1 cellular context compared by ENCODE assay signal in genomic region chr7:98106647-98107312, GRCh38.
TF ChIP-seq lines count a peak whose summit lies in the region.

LMTK2 (plus strand) TSS chr7:98106862; CDS start chr7:98107178, 316 bp downstream.

TF ChIP-seq in K562, 482 proteins besides CTCF, POLR2A, EP300 and RAD21 (continued from another document and continues in another):
- TF ChIP-seq TEAD4 (IDR thresholded peaks at IDR 0.05; ENCODE audit: low read length) (no peak), TEAD4 (CRISPR knock-in tag; IDR thresholded peaks at IDR 0.05; ENCODE audit: borderline replicate concordance) (0 out of 2 replicates have a peak, but pooled peaks have one; percentile 47), ZBED1 (IDR thresholded peaks at IDR 0.05) (no peak), RBM22 (IDR thresholded peaks at IDR 0.05; ENCODE audit: low read depth, low read length, poor library complexity, severe bottlenecking) (no peak), SMAD4 (CRISPR knock-in tag; conservative IDR thresholded peaks at IDR 0.05) (no peak), MAFF (IDR thresholded peaks at IDR 0.05; ENCODE audit: low read length) (no peak), RBM14 (IDR thresholded peaks at IDR 0.05; ENCODE audit: borderline replicate concordance, insufficient read depth, low read depth, low read length) (no peak), ADNP (tag; IDR thresholded peaks at IDR 0.05) (no peak), CBX8 (IDR thresholded peaks at IDR 0.05; ENCODE audit: borderline replicate concordance, extremely low read depth, low read depth, low read length, poor library complexity, severe bottlenecking) (no peak), FOXO4 (CRISPR knock-in tag; IDR thresholded peaks at IDR 0.05) (no peak), GMEB1 (CRISPR knock-in tag; IDR thresholded peaks at IDR 0.05) (peak; percentile 88), FOXP4 (CRISPR knock-in tag; IDR thresholded peaks at IDR 0.05; ENCODE audit: borderline replicate concordance) (no peak; the same call in 1 of the 2 replicates), ZFP1 (CRISPR knock-in tag; IDR thresholded peaks at IDR 0.05) (no peak), MYNN (IDR thresholded peaks at IDR 0.05) (0 out of 2 replicates have a peak, but pooled peaks have one; percentile 40), MYNN (CRISPR knock-in tag; IDR thresholded peaks at IDR 0.05) (no peak), HDAC1 (IDR thresholded peaks at IDR 0.05) (peak in 1 of 2 experiments; percentile 98; a peak in 2 of 4 replicates), ZNF41 (CRISPR knock-in tag; conservative IDR thresholded peaks at IDR 0.05) (no peak), SIN3B (IDR thresholded peaks at IDR 0.05; ENCODE audit: low read depth) (peak; percentile 97), PRDM10 (IDR thresholded peaks at IDR 0.05; ENCODE audit: partially characterized antibody) (no peak), CHAMP1 (IDR thresholded peaks at IDR 0.05) (peak; percentile 62; the same call in 1 of the 2 replicates), FOXK2 (conservative IDR thresholded peaks at IDR 0.05 in 1 of 2, IDR thresholded peaks at IDR 0.05 in 1 of 2; ENCODE audit: low read depth in 2 of 2) (peak in 1 of 2 experiments; percentile 84; a peak in 3 of 4 replicates), ERF (CRISPR knock-in tag; IDR thresholded peaks at IDR 0.05) (peak; percentile 80; the same call in 1 of the 2 replicates), HIVEP1 (CRISPR knock-in tag; IDR thresholded peaks at IDR 0.05) (no peak), BDP1 (IDR thresholded peaks at IDR 0.05; ENCODE audit: insufficient read depth, insufficient read length) (no peak), RNF2 (IDR thresholded peaks at IDR 0.05) (no peak), CSDE1 (IDR thresholded peaks at IDR 0.05) (peak in 1 of 2 experiments; percentile 71; a peak in 1 of 4 replicates), ZNF639 (CRISPR knock-in tag; conservative IDR thresholded peaks at IDR 0.05 in 1 of 2, IDR thresholded peaks at IDR 0.05 in 1 of 2) (no peak), IRF1 (CRISPR knock-in tag; IDR thresholded peaks at IDR 0.05; ENCODE audit: borderline replicate concordance) (no peak), MEIS2 (IDR thresholded peaks at IDR 0.05; ENCODE audit: partially characterized antibody) (peak; percentile 79), KDM2B (CRISPR knock-in tag; IDR thresholded peaks at IDR 0.05) (0 out of 2 replicates have a peak, but pooled peaks have one; percentile 57), RBBP5 (IDR thresholded peaks at IDR 0.05; ENCODE audit: borderline replicate concordance, insufficient read depth, low read length, poor library complexity, severe bottlenecking) (peak; percentile 94), THRA (IDR thresholded peaks at IDR 0.05) (no peak), BHLHE40 (IDR thresholded peaks at IDR 0.05; ENCODE audit: low read length) (no peak; the same call in 1 of the 2 replicates), ZBTB2 (IDR thresholded peaks at IDR 0.05) (no peak), CREM (IDR thresholded peaks at IDR 0.05; ENCODE audit: low read depth) (peak; percentile 99), THRAP3 (IDR thresholded peaks at IDR 0.05; ENCODE audit: borderline replicate concordance) (no peak), ELK1 (CRISPR knock-in tag; IDR thresholded peaks at IDR 0.05) (no peak), SMARCC2 (IDR thresholded peaks at IDR 0.05; ENCODE audit: low read depth) (no peak), MTF1 (CRISPR knock-in tag; IDR thresholded peaks at IDR 0.05; ENCODE audit: borderline replicate concordance) (no peak), KDM1A (IDR thresholded peaks at IDR 0.05) (no peak), DNMT1 (IDR thresholded peaks at IDR 0.05) (no peak), KHSRP (IDR thresholded peaks at IDR 0.05) (no peak), CBFB (CRISPR knock-in tag; IDR thresholded peaks at IDR 0.05) (no peak), ETS1 (conservative IDR thresholded peaks at IDR 0.05; ENCODE audit: control insufficient read depth, low read depth, low read length) (peak; percentile 78; the same call in 1 of the 2 replicates), ZNF263 (CRISPR knock-in tag; IDR thresholded peaks at IDR 0.05; ENCODE audit: borderline replicate concordance) (no peak; the same call in 1 of the 2 replicates)
